Comparison of ENCODE assay signal across 18 cellular contexts in genomic region chr5:89948977-89949376, GRCh38.
"Had no signal": no experiment of that assay in that cellular context is flagged by ENCODE, and none has a peak within 500 bp of the region (broad histone marks: within the 10 kb centered on the region; RNA-seq: fewer than 3 reads in every experiment).

No MANE protein-coding gene starts in this region.

- H3K27ac ChIP-seq: esophagus squamous epithelium, left ventricle myocardium inferior, neutrophil, upper lobe of left lung had no signal

- H3K27ac Mint-ChIP-seq: activated naive CD8-positive, alpha-beta T cell treated with anti-CD3 and anti-CD28 coated beads, Interleukin-2, amount 50 U/mL, for 24 hours; natural killer cell had no signal

- H3K36me3 ChIP-seq: esophagus squamous epithelium, left ventricle myocardium inferior, neutrophil, upper lobe of left lung had no signal

- H3K4me1 ChIP-seq: esophagus squamous epithelium, upper lobe of left lung had no signal

- ATAC-seq: activated naive CD8-positive, alpha-beta T cell treated with anti-CD3 and anti-CD28 coated beads, Interleukin-2, amount 50 U/mL, for 24 hours; natural killer cell; stimulated activated naive CD8-positive, alpha-beta T cell treated with anti-CD3 and anti-CD28 coated beads, Interleukin-15, Interleukin-2, amounts not matched to agents 100 U/mL and 50 U/mL, for 24 hours had no signal

- H3K36me3 Mint-ChIP-seq: natural killer cell had no signal

- DNase-seq: activated CD4-positive, CD25-positive, alpha-beta regulatory T cell treated with anti-CD3 and anti-CD28 coated beads, Interleukin-2, amount 50 U/mL, for 72 hours; activated naive CD4-positive, alpha-beta T cell; activated naive CD8-positive, alpha-beta T cell treated with anti-CD3 and anti-CD28 coated beads, Interleukin-2, amount 50 U/mL, for 24 hours; activated T-cell treated with anti-CD3 and anti-CD28 coated beads for 4 hours; aorta; cortex of kidney; effector CD4-positive, alpha-beta T cell; esophagus squamous epithelium; hypothalamus; kidney; left ventricle myocardium inferior; natural killer cell; stimulated activated CD4-positive, alpha-beta T cell treated with anti-CD3 and anti-CD28 coated beads, Interleukin-15, amount 100 ng/mL, for 24 hours; stimulated activated CD4-positive, alpha-beta T cell treated with anti-CD3 and anti-CD28 coated beads, Interleukin-4, amount 100 ng/mL, for 1 hour; stimulated activated naive CD8-positive, alpha-beta T cell treated with anti-CD3 and anti-CD28 coated beads, Interleukin-15, Interleukin-2, amounts not matched to agents 100 U/mL and 50 U/mL, for 24 hours; upper lobe of left lung had no signal

- H3K4me3 ChIP-seq: esophagus squamous epithelium, left ventricle myocardium inferior, upper lobe of left lung had no signal

- H3K27me3 ChIP-seq: esophagus squamous epithelium, neutrophil, upper lobe of left lung had no signal

- FAIRE-seq: endothelial cell of umbilical vein, kidney had no signal

- H3K4me3 Mint-ChIP-seq: activated naive CD8-positive, alpha-beta T cell treated with anti-CD3 and anti-CD28 coated beads, Interleukin-2, amount 50 U/mL, for 24 hours; natural killer cell had no signal

- H3K4me1 Mint-ChIP-seq: activated naive CD8-positive, alpha-beta T cell treated with anti-CD3 and anti-CD28 coated beads, Interleukin-2, amount 50 U/mL, for 24 hours; natural killer cell had no signal

- H3K27me3 Mint-ChIP-seq: activated naive CD8-positive, alpha-beta T cell treated with anti-CD3 and anti-CD28 coated beads, Interleukin-2, amount 50 U/mL, for 24 hours had no signal

- H3K9me3 ChIP-seq: esophagus squamous epithelium, neutrophil, upper lobe of left lung had no signal
